ENCODE assay signal across 17 cellular contexts in genomic region chr10:51439645-51440044, GRCh38.
DNase-seq lines count a peak whose midpoint lies in the region; ATAC-seq and TF ChIP-seq lines count a peak whose summit lies in the region.
"Had no signal": no experiment of that assay in that cellular context is flagged by ENCODE, and none has a peak within 500 bp of the region (broad histone marks: within the 10 kb centered on the region; RNA-seq: fewer than 3 reads in every experiment).

No MANE protein-coding gene starts in this region.

- no peaks in the 10 kb centered on the region for H3K9me2 ChIP-seq in PC-3 (replicated peaks; ENCODE audit: low read length)

- H3F3A ChIP-seq in PC-3 (ENCODE audit: low read length, unreplicated experiment) = no peaks in the 10 kb centered on the region

- peak; percentile 51; the same call in 1 of the 2 replicates for ATAC-seq in PC-3
- ATAC-seq in GM18873 (IDR thresholded peaks at IDR 0.05; ENCODE audit: low FRiP score, unreplicated experiment) = no peak

- CTCF ChIA-PET in HEK293T (lab: Yijun Ruan, JAX) = interaction anchor here (0.5 to 0.7 kb wide), 2 partner anchors 435 to 513 kb away, joined by 3 read pairs; no protein-coding TSS in a partner anchor
- CTCF ChIA-PET in PC-3 (lab: Charles Lee) = no interaction called here

- TF ChIP-seq CTCF in PC-3 (conservative IDR thresholded peaks at IDR 0.05; ENCODE audit: low read depth, low read length) (no peak), right atrium auricular region (IDR thresholded peaks at IDR 0.05) (no peak)

- no TSS peak for BruUV-seq in PC-3 (replicated peaks; lab: Mats Ljungman, UMichigan)

- H3K79me2 ChIP-seq in PC-3 (ENCODE audit: low read length) = no peaks in the 10 kb centered on the region

- DNase-seq in HEK293T (ENCODE audit: extremely low spot score) (no peak), PC-3 (no peak), left kidney (ENCODE audit: low read depth, low spot score) (peak; percentile 7), right atrium auricular region (ENCODE audit: low spot score) (no peak)
- no peak for DNase-seq in activated CD4-positive, alpha-beta T cell treated with anti-CD3 and anti-CD28 coated beads, Interleukin-2, amount 50 U/mL, for 48 hours
- DNase-seq: 8988T; ACHN; BE2C; C1 segment of cervical spinal cord; CD4-positive, alpha-beta memory T cell; CD4-positive, CD25-positive, alpha-beta regulatory T cell; CD8-positive, alpha-beta memory T cell; COR-L47; DMS79 treated with DMSO at 0.1 percent for 48 hours; GF-D8 had no signal

- H3K9me3 ChIP-seq in PC-3 (ENCODE audit: low read length) (no peaks in the 10 kb centered on the region), right atrium auricular region (no peaks in the 10 kb centered on the region)
- H3K9me3 ChIP-seq: BE2C, BLaER1 had no signal

- POLR2A ChIA-PET in HEK293T (lab: Yijun Ruan, JAX) (no interaction called here), PC-3 (lab: Charles Lee; ENCODE audit: unreplicated experiment) (interaction anchor here (0.6 kb wide), 1 partner anchor 22 kb away, joined by 3 read pairs; no protein-coding TSS in a partner anchor)

- no peak overlapping the region for H3K4me3 ChIP-seq in PC-3 (ENCODE audit: low read length)
- no peak overlapping the region for H3K4me3 ChIP-seq in right atrium auricular region
- H3K4me3 ChIP-seq: BLaER1 had no signal

- no peaks in the 10 kb centered on the region for H3K4me1 ChIP-seq in PC-3 (ENCODE audit: insufficient read depth, low read length)
- no peaks in the 10 kb centered on the region for H3K4me1 ChIP-seq in right atrium auricular region
- H3K4me1 ChIP-seq: BE2C, BLaER1 had no signal

- H3K36me3 ChIP-seq in PC-3 (ENCODE audit: low read depth, low read length) (no peaks in the 10 kb centered on the region), right atrium auricular region (no peaks in the 10 kb centered on the region)
- H3K36me3 ChIP-seq: BE2C, BLaER1 had no signal

- intact Hi-C loops in PC-3 (cut with micrococcal nuclease) = no loop called here

- no peak overlapping the region for H3K4me2 ChIP-seq in PC-3 (ENCODE audit: low read length)
- H3K4me2 ChIP-seq: BLaER1 had no signal

- no peak overlapping the region for H2AFZ ChIP-seq in PC-3 (ENCODE audit: low read length)

- H3K9ac ChIP-seq in PC-3 (ENCODE audit: low read length) = no peak overlapping the region
- H3K9ac ChIP-seq: BLaER1 had no signal

- H4K20me1 ChIP-seq in PC-3 (ENCODE audit: low read length) = no peaks in the 10 kb centered on the region
- H4K20me1 ChIP-seq: BLaER1 had no signal

- H3K27ac ChIP-seq in PC-3 (ENCODE audit: low read length) (no peak overlapping the region), right atrium auricular region (no peak overlapping the region)
- H3K27ac ChIP-seq: BLaER1 had no signal

- H3K27me3 ChIP-seq in PC-3 (ENCODE audit: low read length) = no peaks in the 10 kb centered on the region
- H3K27me3 ChIP-seq in right atrium auricular region = no peaks in the 10 kb centered on the region
- H3K27me3 ChIP-seq: BE2C, BLaER1 had no signal

TF ChIP-seq in HEK293T, 16 proteins besides CTCF, POLR2A, EP300 and RAD21:
- TF ChIP-seq BHLHE40 (IDR thresholded peaks at IDR 0.05; ENCODE audit: borderline replicate concordance) (no peak), PKNOX1 (IDR thresholded peaks at IDR 0.05) (0 out of 2 replicates have a peak, but pooled peaks have one; percentile 18)
TF ChIP-seq in HEK293T: peak in this region for 1.
